1 cellular context compared by ENCODE assay signal in the genomic region with DNA sequence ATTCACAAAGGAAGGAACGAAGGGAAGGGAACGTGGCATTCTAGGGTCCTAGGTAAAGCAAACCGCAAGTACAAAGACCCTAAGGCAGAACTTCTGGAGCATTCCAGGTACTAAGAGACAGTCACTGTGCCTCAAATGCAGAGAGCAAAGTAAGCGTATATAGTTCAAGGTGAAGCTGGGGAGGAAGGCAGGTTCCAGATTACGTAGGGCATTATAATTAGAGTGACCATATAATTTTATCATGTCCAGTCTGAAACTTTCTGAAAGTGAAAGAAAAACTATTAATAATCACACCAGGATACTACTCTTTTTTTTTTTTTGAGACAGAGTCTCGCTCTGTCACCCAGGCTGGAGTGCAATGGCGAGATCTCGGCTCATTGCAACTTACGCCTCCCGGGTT.
TF ChIP-seq lines count a peak whose summit lies in the region.

No MANE protein-coding gene starts in this region.

TF ChIP-seq in IMR-90, 13 proteins besides CTCF, POLR2A, EP300 and RAD21 (continued from another document):
- TF ChIP-seq RCOR1 (IDR thresholded peaks at IDR 0.05; ENCODE audit: insufficient replicate concordance, low read length) (no peak), FOS (IDR thresholded peaks at IDR 0.05; ENCODE audit: low read depth, low read length) (no peak), RFX5 (IDR thresholded peaks at IDR 0.05; ENCODE audit: low read depth, low read length) (no peak), MAFK (IDR thresholded peaks at IDR 0.05; ENCODE audit: low read depth, low read length) (no peak), CHD1 (IDR thresholded peaks at IDR 0.05; ENCODE audit: low read depth, low read length) (no peak), SMC3 (IDR thresholded peaks at IDR 0.05; ENCODE audit: low read depth, low read length) (no peak), CEBPB (IDR thresholded peaks at IDR 0.05; ENCODE audit: low read depth, low read length) (no peak)
- TF ChIP-seq, protein P1, sequence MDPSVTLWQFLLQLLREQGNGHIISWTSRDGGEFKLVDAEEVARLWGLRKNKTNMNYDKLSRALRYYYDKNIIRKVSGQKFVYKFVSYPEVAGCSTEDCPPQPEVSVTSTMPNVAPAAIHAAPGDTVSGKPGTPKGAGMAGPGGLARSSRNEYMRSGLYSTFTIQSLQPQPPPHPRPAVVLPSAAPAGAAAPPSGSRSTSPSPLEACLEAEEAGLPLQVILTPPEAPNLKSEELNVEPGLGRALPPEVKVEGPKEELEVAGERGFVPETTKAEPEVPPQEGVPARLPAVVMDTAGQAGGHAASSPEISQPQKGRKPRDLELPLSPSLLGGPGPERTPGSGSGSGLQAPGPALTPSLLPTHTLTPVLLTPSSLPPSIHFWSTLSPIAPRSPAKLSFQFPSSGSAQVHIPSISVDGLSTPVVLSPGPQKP (IDR thresholded peaks at IDR 0.05; ENCODE audit: borderline replicate concordance, low read depth, low read length), result no peak
